ENCODE assay signal across 8 cellular contexts in the genomic region with DNA sequence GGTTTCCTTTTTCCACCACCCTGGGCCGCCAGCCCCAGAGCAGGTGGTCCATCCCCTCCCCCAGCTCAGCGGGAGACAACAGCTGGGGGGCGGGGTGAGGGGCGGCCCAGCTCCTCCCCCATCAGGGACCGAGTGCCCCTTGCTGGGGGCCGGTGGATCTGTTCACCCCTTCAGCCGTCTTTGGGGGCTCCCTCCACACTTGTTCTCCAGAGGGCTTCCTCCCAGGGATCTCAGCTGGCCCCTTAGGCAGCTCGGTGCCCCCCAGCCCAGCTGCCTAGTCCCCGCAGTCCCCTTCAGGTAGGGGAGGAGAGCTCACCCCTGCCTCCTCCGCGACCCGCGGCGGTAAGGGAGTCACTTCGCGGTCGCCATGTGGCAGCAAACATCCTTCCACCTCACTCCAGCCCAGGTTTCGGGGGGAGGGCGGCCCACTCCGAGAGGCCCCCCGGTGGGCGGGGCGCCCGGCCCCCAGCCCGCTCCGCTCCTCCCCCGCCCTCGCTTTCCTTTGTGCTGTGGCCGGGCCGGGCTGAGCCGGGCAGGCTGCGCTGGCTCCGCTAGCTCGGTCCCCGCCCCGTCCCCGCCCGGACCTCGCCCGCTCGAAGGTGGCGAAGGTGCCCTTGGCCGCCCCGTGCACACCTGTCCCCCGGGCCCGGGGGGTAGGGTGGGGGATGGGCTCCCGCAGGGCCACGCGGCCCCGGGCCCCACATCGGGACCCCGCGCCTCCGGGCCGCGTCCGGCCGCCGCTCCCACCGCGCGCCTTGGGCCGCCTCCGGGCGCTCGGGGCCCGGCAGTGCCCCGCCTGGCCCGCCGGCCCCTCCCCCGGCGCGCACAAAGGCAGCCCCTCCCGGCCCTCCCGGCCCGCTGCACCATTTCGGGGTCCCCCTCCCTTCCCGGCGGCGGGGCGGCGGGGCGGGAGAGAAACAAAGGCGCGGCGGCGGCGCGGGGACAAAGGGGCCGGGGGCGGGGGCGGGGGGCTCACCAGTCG. TPM values are rescaled to one million over a fixed set of nuclear protein-coding genes. Genes with fewer than 3 reads are reported as not detected.
DNase-seq lines count a peak whose midpoint lies in the region; ATAC-seq, FAIRE-seq and TF ChIP-seq lines count a peak whose summit lies in the region.

No MANE protein-coding gene starts in this region.

- H3K4me1 ChIP-seq in Caco-2 (peaks cover 45% of the 10 kb centered on the region), OCI-LY1 (ENCODE audit: insufficient read depth, low read length, severe bottlenecking) (peaks cover 27% of the 10 kb centered on the region), hepatocyte (ENCODE audit: insufficient read depth) (peaks cover 17% of the 10 kb centered on the region), small intestine (ENCODE audit: control insufficient read depth in 2 of 2, insufficient read depth in 1 of 2, low read depth in 1 of 2, low read length in 1 of 2) (no peaks in the 10 kb centered on the region)

- no peak for TF ChIP-seq CTCF in Caco-2 (IDR thresholded peaks at IDR 0.05; ENCODE audit: insufficient read depth in 1 of 2, low read depth in 1 of 2, low read length in 1 of 2, severe bottlenecking in 1 of 2, unreplicated experiment in 1 of 2)
- peak; percentile 8; the same call in 1 of the 2 replicates for TF ChIP-seq CTCF in OCI-LY1 (IDR thresholded peaks at IDR 0.05; ENCODE audit: low read length)
- TF ChIP-seq CTCF in hepatocyte (IDR thresholded peaks at IDR 0.05; ENCODE audit: poor library complexity), result peak; percentile 10

- BruUV-seq in Caco-2 (replicated peaks; lab: Mats Ljungman, UMichigan), result no TSS peak

- no peaks in the 10 kb centered on the region for H3K27me3 Mint-ChIP-seq in Caco-2 (ENCODE audit: insufficient read depth, unreplicated experiment)
- H3K27me3 Mint-ChIP-seq in activated naive CD4-positive, alpha-beta T cell treated with anti-CD3 and anti-CD28 coated beads, Interleukin-2, amount 10 ng/mL, durations not matched to agents 7 days and 5 days, result peaks cover 64% of the 10 kb centered on the region

- peaks cover 40% of the 10 kb centered on the region for H3K4me1 Mint-ChIP-seq in Caco-2 (ENCODE audit: low read depth, unreplicated experiment)
- peaks cover 39% of the 10 kb centered on the region for H3K4me1 Mint-ChIP-seq in activated naive CD4-positive, alpha-beta T cell treated with anti-CD3 and anti-CD28 coated beads, Interleukin-2, amount 10 ng/mL, durations not matched to agents 7 days and 5 days

- POLR2A ChIA-PET in Caco-2 (lab: Charles Lee), result interaction anchor here (0.6 to 1.4 kb wide), 3 partner anchors 15 to 25 kb away, joined by 3 to 6 read pairs (median 4); a partner anchor contains a TSS

- no peaks in the 10 kb centered on the region for H3F3A ChIP-seq in OCI-LY1 (ENCODE audit: insufficient read depth, low read length)

- H3K36me3 Mint-ChIP-seq in Caco-2 (ENCODE audit: insufficient read depth, unreplicated experiment), result peaks cover 26% of the 10 kb centered on the region
- H3K36me3 Mint-ChIP-seq in activated naive CD4-positive, alpha-beta T cell treated with anti-CD3 and anti-CD28 coated beads, Interleukin-2, amount 10 ng/mL, durations not matched to agents 7 days and 5 days, result no peaks in the 10 kb centered on the region

- intact Hi-C loops in Caco-2 (cut with micrococcal nuclease; ENCODE audit: unreplicated experiment), result loop anchor here (1.0 to 2.0 kb wide), 2 partner anchors 16 to 25 kb away; a partner anchor contains a TSS

- ATAC-seq in GM21723 (IDR thresholded peaks at IDR 0.05; ENCODE audit: unreplicated experiment), result peak; percentile 44

- H4K20me1 ChIP-seq in OCI-LY1 (ENCODE audit: insufficient read depth, low read length), result no peaks in the 10 kb centered on the region
- peaks cover 47% of the 10 kb centered on the region for H4K20me1 ChIP-seq in hepatocyte (ENCODE audit: insufficient read depth, poor library complexity, severe bottlenecking)

- H3K4me2 ChIP-seq in OCI-LY1 (ENCODE audit: low read length) (peak overlapping the region; percentile 85), hepatocyte (peak overlapping the region; percentile 96)

- peaks cover 3% of the 10 kb centered on the region; the same call in 1 of the 2 replicates for H3K36me3 ChIP-seq in Caco-2 (ENCODE audit: control insufficient read depth, insufficient read depth, low read length)
- peaks cover 28% of the 10 kb centered on the region for H3K36me3 ChIP-seq in OCI-LY1 (ENCODE audit: insufficient read depth, low read length)
- H3K36me3 ChIP-seq in hepatocyte (replicated peaks; ENCODE audit: insufficient read depth, low read depth), result no peaks in the 10 kb centered on the region
- H3K36me3 ChIP-seq in small intestine (ENCODE audit: control insufficient read depth in 2 of 2, insufficient read depth in 2 of 2, low read length in 2 of 2), result no peaks in the 10 kb centered on the region

- H3K9me3 Mint-ChIP-seq in Caco-2 (ENCODE audit: unreplicated experiment), result no peaks in the 10 kb centered on the region
- no peaks in the 10 kb centered on the region for H3K9me3 Mint-ChIP-seq in activated naive CD4-positive, alpha-beta T cell treated with anti-CD3 and anti-CD28 coated beads, Interleukin-2, amount 10 ng/mL, durations not matched to agents 7 days and 5 days

- no peaks in the 10 kb centered on the region for H3K27me3 ChIP-seq in Caco-2 (replicated peaks; ENCODE audit: control insufficient read depth, insufficient read depth, low read length)
- H3K27me3 ChIP-seq in OCI-LY1 (ENCODE audit: insufficient read depth, low read length), result no peaks in the 10 kb centered on the region
- H3K27me3 ChIP-seq in hepatocyte, result no peaks in the 10 kb centered on the region
- H3K27me3 ChIP-seq in small intestine (ENCODE audit: control insufficient read depth in 2 of 2, insufficient read depth in 2 of 2, low read length in 2 of 2), result no peaks in the 10 kb centered on the region

- CTCF ChIA-PET in Caco-2 (lab: Charles Lee), result interaction anchor here (0.7 to 3.7 kb wide), 9 partner anchors 15 to 82 kb away, joined by 3 to 19 read pairs (median 5); a partner anchor contains a TSS
- CTCF ChIA-PET in activated naive CD4-positive, alpha-beta T cell treated with anti-CD3 and anti-CD28 coated beads, Interleukin-2, amount 10 ng/mL, durations not matched to agents 7 days and 5 days (lab: Charles Lee), result interaction anchor here (0.6 to 2.0 kb wide), 4 partner anchors 28 to 196 kb away, joined by 3 to 8 read pairs (median 3); no protein-coding TSS in a partner anchor

- H3K27ac ChIP-seq in OCI-LY1 (ENCODE audit: low read depth, low read length, poor library complexity, severe bottlenecking) (peak overlapping the region; percentile 68), hepatocyte (peak overlapping the region; percentile 87), small intestine (ENCODE audit: low read depth in 1 of 2, low read length in 1 of 2) (peak overlapping the region in 1 of 2 donors; percentile 3)

- no peaks in the 10 kb centered on the region for H3K9me3 ChIP-seq in Caco-2
- H3K9me3 ChIP-seq in OCI-LY1 (ENCODE audit: low read length), result no peaks in the 10 kb centered on the region
- H3K9me3 ChIP-seq in hepatocyte (ENCODE audit: low read depth), result no peaks in the 10 kb centered on the region
- no peaks in the 10 kb centered on the region for H3K9me3 ChIP-seq in small intestine (ENCODE audit: control insufficient read depth, low read depth)

- H3K9ac ChIP-seq in OCI-LY1 (ENCODE audit: low read length), result peak overlapping the region; percentile 84

- no peak overlapping the region for H2AFZ ChIP-seq in OCI-LY1 (ENCODE audit: low read length)
- H2AFZ ChIP-seq in hepatocyte, result peak overlapping the region; percentile 68

- FAIRE-seq in small intestine (lab: Jason Lieb, UNC), result no peak

- H3K27ac Mint-ChIP-seq in Caco-2 (ENCODE audit: unreplicated experiment), result no peak overlapping the region
- H3K27ac Mint-ChIP-seq in activated naive CD4-positive, alpha-beta T cell treated with anti-CD3 and anti-CD28 coated beads, Interleukin-2, amount 10 ng/mL, durations not matched to agents 7 days and 5 days, result no peak overlapping the region

- H3K4me3 Mint-ChIP-seq in Caco-2 (ENCODE audit: unreplicated experiment), result peak overlapping the region; percentile 74
- H3K4me3 Mint-ChIP-seq in activated naive CD4-positive, alpha-beta T cell treated with anti-CD3 and anti-CD28 coated beads, Interleukin-2, amount 10 ng/mL, durations not matched to agents 7 days and 5 days, result peak overlapping the region; percentile 62

- no peaks in the 10 kb centered on the region for H3K79me2 ChIP-seq in OCI-LY1 (ENCODE audit: insufficient read depth, low read length)
- H3K79me2 ChIP-seq in hepatocyte, result peaks cover 49% of the 10 kb centered on the region

- H3K9me2 ChIP-seq in OCI-LY1 (ENCODE audit: low read depth, low read length) (no peaks in the 10 kb centered on the region), hepatocyte (replicated peaks; ENCODE audit: insufficient read depth) (no peaks in the 10 kb centered on the region)

- H3K4me3 ChIP-seq in Caco-2 (ENCODE audit: low read depth, low read length) (peak overlapping the region; percentile 86), OCI-LY1 (ENCODE audit: low read depth, low read length, poor library complexity, severe bottlenecking) (peak overlapping the region; percentile 82), hepatocyte (peak overlapping the region; percentile 92), small intestine (ENCODE audit: low read depth in 1 of 2, low read length in 2 of 2) (peak overlapping the region; percentile 60 to 68)

- WGBS in hepatocyte (ENCODE audit: low lambda C conversion rate, missing lambda C conversion rate), result 2% methylated on average over 16 of the region's 93 CpGs
- WGBS in small intestine, 3 donors, result 2 to 3% (median 3%) methylated on average over 34 to 93 of the region's 93 CpGs

- peak in 1 of 2 experiments; percentile 71 for DNase-seq in Caco-2
- DNase-seq in activated naive CD4-positive, alpha-beta T cell treated with anti-CD3 and anti-CD28 coated beads, Interleukin-2, amount 10 ng/mL, durations not matched to agents 7 days and 5 days, result peak; percentile 69
- peak; percentile 78 for DNase-seq in hepatocyte (ENCODE audit: low spot score)
- DNase-seq in small intestine, result peak; percentile 41
- no peak for DNase-seq in NOMO-1 treated with DMSO at 0.1 percent for 48 hours (lab: John Stamatoyannopoulos, UW; ENCODE audit: unreplicated experiment)
- DNase-seq in ureter (ENCODE audit: low spot score), result no peak

RNA-seq across cellular contexts. Expression of a gene that starts 0.7 kb away (rescaled TPM):
- total RNA-seq in Caco-2 (2022) (139 and 144 TPM in 2 replicates), hepatocyte (83.7 and 107 TPM in 2 replicates), ureter (41.5 TPM)
- polyA plus RNA-seq in hepatocyte (116 and 122 TPM in 2 replicates), small intestine (10 to 100 TPM in 1 of 3 donors, 1 to 10 TPM in 2; 1.6 to 32.0 (median 5.1) TPM)

RNA-seq across cellular contexts. Expression of a gene that starts 24.7 kb away (rescaled TPM):
- total RNA-seq in Caco-2 (2022) (49.1 and 56.8 TPM in 2 replicates), hepatocyte (43.5 and 57.1 TPM in 2 replicates), ureter (218 TPM)
- polyA plus RNA-seq in hepatocyte (143 and 156 TPM in 2 replicates), small intestine (10 to 100 TPM in 1 of 3 donors, 1 to 10 TPM in 2; 3.8 to 44.4 (median 8.9) TPM)

RNA-seq across cellular contexts. Expression of a gene that starts 26.1 kb away (rescaled TPM):
- total RNA-seq in Caco-2 (2022) (4.7 and 5.7 TPM in 2 replicates), hepatocyte (4.8 TPM in 2 replicates), ureter (2.6 TPM)
- polyA plus RNA-seq in hepatocyte (11.7 and 14.3 TPM in 2 replicates), small intestine (1 to 10 TPM; 1.1 to 3.7 (median 3.0) TPM)

RNA-seq across cellular contexts. Expression of a gene that starts 36.9 kb away (rescaled TPM):
- total RNA-seq in Caco-2 (2022) (7.9 and 10.1 TPM in 2 replicates), hepatocyte (3.3 and 3.5 TPM in 2 replicates), ureter (7.9 TPM)
- polyA plus RNA-seq in hepatocyte (2.6 and 3.1 TPM in 2 replicates), small intestine (1 to 10 TPM; 3.1 to 6.0 (median 4.1) TPM)

RNA-seq across cellular contexts. Expression of a gene that starts 44.0 kb away (rescaled TPM):
- total RNA-seq in Caco-2 (2022), result 116 and 137 TPM in 2 replicates
- 45.0 and 65.9 TPM in 2 replicates for total RNA-seq in hepatocyte
- 42.8 and 50.7 TPM in 2 replicates for polyA plus RNA-seq in hepatocyte
- 10 to 100 TPM; 81.9 to 93.0 (median 82.3) TPM for polyA plus RNA-seq in small intestine
- 89.1 TPM for total RNA-seq in ureter

Comparison
In these comparisons a context has a peak if more than half of its experiments do, and no peak if none do; other contexts are left out.
1. DNase-seq: peak in activated naive CD4-positive, alpha-beta T cell treated with anti-CD3 and anti-CD28 coated beads, Interleukin-2, amount 10 ng/mL, durations not matched to agents 7 days and 5 days (single experiment), hepatocyte (single experiment) and small intestine (single experiment); none in NOMO-1 treated with DMSO at 0.1 percent for 48 hours (single experiment) and ureter (single experiment).
2. CTCF ChIP-seq: peak in OCI-LY1 (single experiment) and hepatocyte (single experiment); none in Caco-2 (0 of 2).
3. Peak in every context shown above with its lines, with median percentiles within 50 percentile points of each other: H3K4me3 ChIP-seq.